Comparison of ENCODE assay signal across 8 cellular contexts in genomic region chr12:89709994-89710872, GRCh38. TPM values are rescaled to one million over a fixed set of nuclear protein-coding genes. Genes with fewer than 3 reads are reported as not detected.
DNase-seq lines count a peak whose midpoint lies in the region; ATAC-seq and TF ChIP-seq lines count a peak whose summit lies in the region.

No MANE protein-coding gene starts in this region.

- TF ChIP-seq CTCF in foreskin keratinocyte (conservative IDR thresholded peaks at IDR 0.05) (no peak), neutrophil (IDR thresholded peaks at IDR 0.05) (no peak), uterus (IDR thresholded peaks at IDR 0.05) (no peak), GM10266 (IDR thresholded peaks at IDR 0.05; ENCODE audit: control insufficient read depth, insufficient read depth, low read depth, missing control alignments) (no peak)

- peaks cover 44% of the 10 kb centered on the region for H3K27me3 ChIP-seq in HUES64 (ENCODE audit: insufficient read depth, low read length)
- H3K27me3 ChIP-seq in foreskin keratinocyte = no peaks in the 10 kb centered on the region
- H3K27me3 ChIP-seq in neutrophil = peaks cover 46% of the 10 kb centered on the region
- no peaks in the 10 kb centered on the region for H3K27me3 ChIP-seq in uterus

- peak; percentile 28 for DNase-seq in activated T-cell treated with anti-CD3 and anti-CD28 coated beads for 1 hour (ENCODE audit: low read depth)
- no peak for DNase-seq in activated T-cell treated with anti-CD3 and anti-CD28 coated beads, Interleukin-2, amount 50 U/mL, for 48 hours
- peak; percentile 21 for DNase-seq in activated T-cell treated with anti-CD3 and anti-CD28 coated beads, Interleukin-2, amount 50 U/mL, for 4 hours
- peak in 1 of 2 donors; percentile 50 for DNase-seq in foreskin keratinocyte
- DNase-seq in uterus = peak; percentile 55 to 67
- no peak for DNase-seq in GM10266 (ENCODE audit: extremely low spot score)

- peak overlapping the region; percentile 80 for H3K9ac ChIP-seq in HUES64 (ENCODE audit: low read depth, low read length)

- H3K4me1 ChIP-seq in HUES64 (ENCODE audit: insufficient read depth, low read length) (peaks cover 13% of the 10 kb centered on the region), foreskin keratinocyte (peaks cover 11% of the 10 kb centered on the region), neutrophil (ENCODE audit: control insufficient read depth in 1 of 2, insufficient read depth in 1 of 2, low read depth in 1 of 2, low read length in 1 of 2) (peaks cover 14 to 22% of the 10 kb centered on the region in 2 experiments), uterus (no peaks in the 10 kb centered on the region)

- H3K9me3 Mint-ChIP-seq in activated T-cell treated with anti-CD3 and anti-CD28 coated beads, Interleukin-2, amount 50 U/mL, for 4 hours = peaks cover 6% of the 10 kb centered on the region

- peak overlapping the region; percentile 90 for H3K27ac ChIP-seq in HUES64 (ENCODE audit: low read depth, low read length)
- H3K27ac ChIP-seq in foreskin keratinocyte = peak overlapping the region; percentile 88
- peak overlapping the region; percentile 99 for H3K27ac ChIP-seq in neutrophil
- peak overlapping the region; percentile 95 to 97 for H3K27ac ChIP-seq in uterus

- ATAC-seq in activated T-cell treated with anti-CD3 and anti-CD28 coated beads, Interleukin-2, amount 50 U/mL, for 4 hours = no peak
- peak; percentile 2 for ATAC-seq in foreskin keratinocyte

- 1% methylated on average over 43 of the region's 45 CpGs for WGBS in HUES64

- H3K4me1 Mint-ChIP-seq in activated T-cell treated with anti-CD3 and anti-CD28 coated beads, Interleukin-2, amount 50 U/mL, for 4 hours (ENCODE audit: low read depth) = peaks cover 29% of the 10 kb centered on the region

- intact Hi-C loops in uterus (cut with DNase I; ENCODE audit: low total_unique reads) = no loop called here

- no peak for TF ChIP-seq POLR2A in uterus (IDR thresholded peaks at IDR 0.05)

- H3K4me3 ChIP-seq in HUES64 (ENCODE audit: low read length) (peak overlapping the region; percentile 82), neutrophil (ENCODE audit: low read depth in 1 of 2, low read length in 1 of 2) (peak overlapping the region; percentile 89 to 91), uterus (peak overlapping the region; percentile 80 to 83)

- H3K36me3 ChIP-seq in HUES64 (ENCODE audit: insufficient read depth, low read length) (no peaks in the 10 kb centered on the region), neutrophil (no peaks in the 10 kb centered on the region), uterus (no peaks in the 10 kb centered on the region)

- peaks cover 11% of the 10 kb centered on the region for H3K9me3 ChIP-seq in HUES64 (ENCODE audit: insufficient read depth, low read depth, low read length)
- no peaks in the 10 kb centered on the region for H3K9me3 ChIP-seq in neutrophil
- no peaks in the 10 kb centered on the region for H3K9me3 ChIP-seq in uterus

- no peaks in the 10 kb centered on the region for H3K27me3 Mint-ChIP-seq in activated T-cell treated with anti-CD3 and anti-CD28 coated beads, Interleukin-2, amount 50 U/mL, for 4 hours (ENCODE audit: low read depth)

- H3K36me3 Mint-ChIP-seq in activated T-cell treated with anti-CD3 and anti-CD28 coated beads, Interleukin-2, amount 50 U/mL, for 4 hours (ENCODE audit: insufficient read depth) = no peaks in the 10 kb centered on the region

- H3K4me3 Mint-ChIP-seq in activated T-cell treated with anti-CD3 and anti-CD28 coated beads, Interleukin-2, amount 50 U/mL, for 4 hours = peak overlapping the region; percentile 87

RNA-seq across cellular contexts. Expression of gene ATP2B1, which starts 1.6 kb away (rescaled TPM):
- polyA plus RNA-seq in HUES64 (2013, experiment 1 of 2) = 34.4 TPM
- 34.2 TPM for polyA plus RNA-seq in HUES64 (2013, experiment 2 of 2)
- 10 to 100 TPM; 22.6 to 24.5 (median 23.5) TPM for total RNA-seq in activated T-cell treated with anti-CD3 and anti-CD28 coated beads, Interleukin-2, amount 50 U/mL, for 4 hours
- total RNA-seq in foreskin keratinocyte = 28.0 and 32.5 TPM in 2 replicates
- 4.5 and 6.6 TPM in 2 replicates for polyA plus RNA-seq in foreskin keratinocyte
- 100 to 1,000 TPM in 1 of 4 donors, 10 to 100 TPM in 3; 16.7 to 172 (median 48.6) TPM for total RNA-seq in uterus

Comparison
In these comparisons a context has a peak if more than half of its experiments do, and no peak if none do; other contexts are left out.
1. DNase-seq: peak in activated T-cell treated with anti-CD3 and anti-CD28 coated beads for 1 hour (single experiment), activated T-cell treated with anti-CD3 and anti-CD28 coated beads, Interleukin-2, amount 50 U/mL, for 4 hours (single experiment) and uterus (2 of 2); none in activated T-cell treated with anti-CD3 and anti-CD28 coated beads, Interleukin-2, amount 50 U/mL, for 48 hours (0 of 2) and GM10266 (single experiment).
2. Peak in every context shown above with its lines, with median percentiles within 50 percentile points of each other: H3K27ac ChIP-seq and H3K4me3 ChIP-seq.